9 cellular contexts compared by ENCODE assay signal in genomic region chr1:150627821-150628410, GRCh38. TPM values are rescaled to one million over a fixed set of nuclear protein-coding genes. Genes with fewer than 3 reads are reported as not detected.
DNase-seq lines count a peak whose midpoint lies in the region; ATAC-seq, FAIRE-seq and TF ChIP-seq lines count a peak whose summit lies in the region.
"Had no signal": no experiment of that assay in that cellular context is flagged by ENCODE, and none has a peak within 500 bp of the region (broad histone marks: within the 10 kb centered on the region; RNA-seq: fewer than 3 reads in every experiment).

No MANE protein-coding gene starts in this region.

- no peak for DNase-seq in A673 (ENCODE audit: low spot score)
- no peak for DNase-seq in HCT116 (ENCODE audit: low read depth, low spot score)
- peak; percentile 35 for DNase-seq in bronchial epithelial cell (ENCODE audit: low read depth)
- DNase-seq in SW480 (ENCODE audit: low spot score), result no peak
- DNase-seq in H4 (ENCODE audit: low spot score), result no peak
- DNase-seq in posterior vena cava (ENCODE audit: low spot score), result no peak
- DNase-seq: NCI-H2029 had no signal

- ATAC-seq in HCT116 (no peak), GM19035 (IDR thresholded peaks at IDR 0.05; ENCODE audit: unreplicated experiment) (no peak)

- H3K4me2 ChIP-seq in HCT116 (ENCODE audit: low read length), result peak overlapping the region; percentile 85

- H3K9me2 ChIP-seq in HCT116 (ENCODE audit: insufficient read depth), result no peaks in the 10 kb centered on the region

- no peak for TF ChIP-seq POLR2A in HCT116 (IDR thresholded peaks at IDR 0.05; ENCODE audit: borderline replicate concordance, extremely low read depth, insufficient read depth, insufficient read length)

- peaks cover 31% of the 10 kb centered on the region for H3K79me2 ChIP-seq in HCT116 (ENCODE audit: insufficient read depth, low read length)

- TF ChIP-seq RAD21 in HCT116 (IDR thresholded peaks at IDR 0.05; ENCODE audit: low read depth), result no peak

- POLR2A ChIA-PET in A673 (lab: Charles Lee; ENCODE audit: low non-redundant PET) (no interaction called here), HCT116 (lab: Charles Lee) (interaction anchor here (0.7 to 2.8 kb wide), 2 partner anchors 8 to 56 kb away, joined by 3 to 28 read pairs; no protein-coding TSS in a partner anchor)

- intact Hi-C loops in A673 (cut with micrococcal nuclease; ENCODE audit: unreplicated experiment) (loop anchor here (2.0 to 10.0 kb wide), 5 partner anchors 49 to 373 kb away; partner anchors contain the start of genes CA14, GOLPH3L, MCL1 and SETDB1), HCT116 (cut with micrococcal nuclease) (loop anchor here (2.0 to 10.0 kb wide), 3 partner anchors 49 to 369 kb away; partner anchors contain the start of genes MCL1 and SETDB1), posterior vena cava (cut with DNase I) (no loop called here)

- FAIRE-seq in bronchial epithelial cell (lab: Jason Lieb, UNC), result no peak

- H3K9me3 ChIP-seq in A673 (ENCODE audit: low read depth, low read length, poor library complexity, severe bottlenecking) (no peaks in the 10 kb centered on the region), HCT116 (ENCODE audit: control insufficient read depth in 1 of 2, insufficient read depth in 1 of 2, low read depth in 1 of 2, low read length in 2 of 2) (no peaks in the 10 kb centered on the region), mesodermal cell (ENCODE audit: control insufficient read depth, low read length) (no peaks in the 10 kb centered on the region)

- WGBS in mesodermal cell (ENCODE audit: insufficient coverage in 2 of 2), 2 experiments, result 82 to 86% methylated on average over 3 of the region's 5 CpGs

- H3K36me3 ChIP-seq in A673 (ENCODE audit: insufficient read depth, low read length, poor library complexity, severe bottlenecking) (peaks cover 47% of the 10 kb centered on the region), HCT116 (ENCODE audit: control insufficient read depth in 1 of 2, insufficient read depth in 2 of 2, low read length in 2 of 2) (peaks cover 17 to 33% of the 10 kb centered on the region in 2 experiments), bronchial epithelial cell (ENCODE audit: control insufficient read depth, insufficient read depth, low read length) (peaks cover 2% of the 10 kb centered on the region), mesodermal cell (ENCODE audit: control insufficient read depth, insufficient read depth, low read length) (peaks cover 51% of the 10 kb centered on the region)

- BruUV-seq in A673 (replicated peaks; lab: Mats Ljungman, UMichigan) (no TSS peak), HCT116 (replicated peaks; lab: Mats Ljungman, UMichigan) (no TSS peak)

- H3K27ac ChIP-seq in A673 (ENCODE audit: low read depth, low read length, poor library complexity, severe bottlenecking), result peak overlapping the region; percentile 98
- H3K27ac ChIP-seq in HCT116 (ENCODE audit: low read depth, low read length), result no peak overlapping the region
- H3K27ac ChIP-seq in mesodermal cell (ENCODE audit: low read depth, low read length, severe bottlenecking), result no peak overlapping the region

- H3K4me1 ChIP-seq in A673 (ENCODE audit: insufficient read depth, low read length, poor library complexity, severe bottlenecking) (peaks cover 10% of the 10 kb centered on the region), HCT116 (ENCODE audit: control insufficient read depth in 1 of 2, insufficient read depth in 2 of 2, low read length in 2 of 2) (peaks cover 9 to 41% of the 10 kb centered on the region in 2 experiments), mesodermal cell (ENCODE audit: control insufficient read depth, insufficient read depth, low read length, poor library complexity, severe bottlenecking) (peaks cover 15% of the 10 kb centered on the region)

- RAD21 ChIA-PET in HCT116 (lab: Charles Lee; ENCODE audit: low non-redundant PET in 1 of 2, low total read pairs in 2 of 2, uncharacterized antibody in 2 of 2, unreplicated experiment in 2 of 2), result no interaction called here

- no peaks in the 10 kb centered on the region for H3K27me3 ChIP-seq in A673 (replicated peaks; ENCODE audit: insufficient read depth, low read depth, low read length, poor library complexity)
- no peaks in the 10 kb centered on the region for H3K27me3 ChIP-seq in HCT116 (ENCODE audit: insufficient read depth, low read length)
- H3K27me3 ChIP-seq in bronchial epithelial cell (ENCODE audit: control insufficient read depth, insufficient read depth, low read length), result no peaks in the 10 kb centered on the region

- TF ChIP-seq CTCF in A673 (conservative IDR thresholded peaks at IDR 0.05; ENCODE audit: low read depth, low read length) (no peak), HCT116 (IDR thresholded peaks at IDR 0.05 in 2 of 3, conservative IDR thresholded peaks at IDR 0.05 in 1 of 3; ENCODE audit: borderline replicate concordance in 1 of 3, insufficient read depth in 1 of 3, low read depth in 2 of 3, low read length in 2 of 3) (no peak), bronchial epithelial cell (IDR thresholded peaks at IDR 0.05; ENCODE audit: insufficient read depth, low read length, severe bottlenecking) (no peak)

- H3K9ac ChIP-seq in HCT116 (ENCODE audit: low read length), result peak overlapping the region; percentile 69

- H2AFZ ChIP-seq in HCT116 (ENCODE audit: low read depth, low read length, poor library complexity, severe bottlenecking), result no peak overlapping the region

- H4K20me1 ChIP-seq in HCT116 (ENCODE audit: insufficient read depth), result no peaks in the 10 kb centered on the region

- H3K4me3 ChIP-seq in A673 (ENCODE audit: low read depth, low read length, poor library complexity, severe bottlenecking), result peak overlapping the region; percentile 64
- peak overlapping the region; percentile 65 to 79 for H3K4me3 ChIP-seq in HCT116 (replicated peaks in 1 of 2; ENCODE audit: low read depth in 1 of 2, low read length in 2 of 2)
- H3K4me3 ChIP-seq in bronchial epithelial cell (ENCODE audit: low read depth, low read length), result peak overlapping the region; percentile 52
- peak overlapping the region; percentile 74 for H3K4me3 ChIP-seq in mesodermal cell (ENCODE audit: extremely low read depth, insufficient read depth, low read length, poor library complexity, severe bottlenecking)

- CTCF ChIA-PET in A673 (lab: Charles Lee) (no interaction called here), HCT116 (lab: Charles Lee) (no interaction called here)

TF ChIP-seq in HCT116, 20 proteins besides CTCF, POLR2A, EP300 and RAD21:
- TF ChIP-seq YY1 (IDR thresholded peaks at IDR 0.05; ENCODE audit: extremely low read depth, insufficient replicate concordance, low read depth, low read length), result no peak
- no peak for TF ChIP-seq CBX3 (IDR thresholded peaks at IDR 0.05; ENCODE audit: low read depth)
- no peak for TF ChIP-seq CEBPB (IDR thresholded peaks at IDR 0.05; ENCODE audit: low read depth)
- no peak for TF ChIP-seq POLR2AphosphoS5 (IDR thresholded peaks at IDR 0.05; ENCODE audit: low read depth, low read length)
- TF ChIP-seq JUND (IDR thresholded peaks at IDR 0.05), result no peak
- no peak for TF ChIP-seq SIN3A (IDR thresholded peaks at IDR 0.05; ENCODE audit: low read depth)
- TF ChIP-seq MAX (IDR thresholded peaks at IDR 0.05), result no peak
- no peak for TF ChIP-seq EZH2 (IDR thresholded peaks at IDR 0.05)
- TF ChIP-seq ATF3 (IDR thresholded peaks at IDR 0.05), result no peak
- no peak for TF ChIP-seq EZH2phosphoT487 (IDR thresholded peaks at IDR 0.05; ENCODE audit: borderline replicate concordance)
- no peak for TF ChIP-seq EGR1 (IDR thresholded peaks at IDR 0.05; ENCODE audit: low read depth)
- TF ChIP-seq ELF1 (IDR thresholded peaks at IDR 0.05; ENCODE audit: borderline replicate concordance, low read depth), result no peak
- no peak for TF ChIP-seq SRF (IDR thresholded peaks at IDR 0.05; ENCODE audit: low read depth)
- TF ChIP-seq SP1 (IDR thresholded peaks at IDR 0.05; ENCODE audit: low read depth), result no peak
- TF ChIP-seq ZBTB33 (IDR thresholded peaks at IDR 0.05; ENCODE audit: extremely low read depth, insufficient replicate concordance, low read length), result no peak
- no peak for TF ChIP-seq TCF7L2 (IDR thresholded peaks at IDR 0.05; ENCODE audit: borderline replicate concordance, extremely low read depth, insufficient read depth, insufficient read length)
- TF ChIP-seq ZNF274 (IDR thresholded peaks at IDR 0.05; ENCODE audit: low read depth, low read length), result no peak
TF ChIP-seq in HCT116: peak in this region for 0.

RNA-seq across cellular contexts. Expression of gene ENSA, which starts 1.5 kb away (rescaled TPM):
- total RNA-seq in A673 (2021) (222 and 237 TPM in 2 replicates), HCT116 (2021; ENCODE audit: unreplicated experiment) (130 TPM), bronchial epithelial cell (123 and 124 TPM in 2 replicates), posterior vena cava (100 to 1,000 TPM; 149 to 156 TPM)
- 73.2 and 101 TPM in 2 replicates for polyA plus RNA-seq in HCT116 (2012)
- 98.5 TPM for polyA plus RNA-seq in mesodermal cell (2013, experiment 1 of 2)
- polyA plus RNA-seq in mesodermal cell (2013, experiment 2 of 2), result 102 TPM
- 143 and 154 TPM in 2 replicates for total RNA-seq in H4 (2014; rRNA removed; shearing (Covaris generic))

RNA-seq across cellular contexts. Expression of gene MCL1, which starts 48.5 kb away (rescaled TPM):
- total RNA-seq in A673 (2021) (123 and 163 TPM in 2 replicates), HCT116 (2021; ENCODE audit: unreplicated experiment) (146 TPM), bronchial epithelial cell (247 and 280 TPM in 2 replicates), posterior vena cava (100 to 1,000 TPM; 210 to 267 TPM)
- polyA plus RNA-seq in HCT116 (2012), result 91.8 and 97.3 TPM in 2 replicates
- 150 TPM for polyA plus RNA-seq in mesodermal cell (2013, experiment 1 of 2)
- 143 TPM for polyA plus RNA-seq in mesodermal cell (2013, experiment 2 of 2)
- 95.2 and 98.6 TPM in 2 replicates for total RNA-seq in H4 (2014; rRNA removed; shearing (Covaris generic))

Comparison
In these comparisons a context has a peak if more than half of its experiments do, and no peak if none do; other contexts are left out.
1. intact Hi-C loops: an anchor here in A673 (2.0 to 10.0 kb wide) and HCT116 (2.0 to 10.0 kb wide); none called in posterior vena cava.